Comparison of ENCODE assay signal across 8 cellular contexts in genomic region chr17:75785770-75786538, GRCh38. TPM values are rescaled to one million over a fixed set of nuclear protein-coding genes. Genes with fewer than 3 reads are reported as not detected.
A peak's percentile ranks its signal among the peaks of the same experiment; 100 is the strongest.
DNase-seq lines count a peak whose midpoint lies in the region; ATAC-seq and TF ChIP-seq lines count a peak whose summit lies in the region.

No MANE protein-coding gene starts in this region.

- H2AFZ ChIP-seq in PC-3 (ENCODE audit: low read length) (no peak overlapping the region), neural cell (ENCODE audit: low read depth, low read length) (peak overlapping the region; percentile 67)

- H3K9me3 ChIP-seq in PC-3 (ENCODE audit: low read length): no peaks in the 10 kb centered on the region
- H3K9me3 ChIP-seq in duodenal mucosa (ENCODE audit: control insufficient read depth in 1 of 2, low read length in 2 of 2): no peaks in the 10 kb centered on the region
- no peaks in the 10 kb centered on the region for H3K9me3 ChIP-seq in neural cell (ENCODE audit: low read length)

- DNase-seq in NCI-H1105 treated with DMSO at 0.1 percent for 48 hours (lab: John Stamatoyannopoulos, UW) (peak; percentile 18), NCI-H1105 (lab: John Stamatoyannopoulos, UW) (no peak), PC-3 (peak; percentile 61), iPS-NIHi7 (ENCODE audit: extremely low spot score) (no peak)

- H3K27ac ChIP-seq in PC-3 (ENCODE audit: low read length) (peak overlapping the region; percentile 93), duodenal mucosa (ENCODE audit: low read depth, low read length) (peak overlapping the region; percentile 99), neural cell (ENCODE audit: low read length) (peak overlapping the region; percentile 98)

- TF ChIP-seq CTCF in PC-3 (conservative IDR thresholded peaks at IDR 0.05; ENCODE audit: low read depth, low read length) (no peak), neural cell (IDR thresholded peaks at IDR 0.05; ENCODE audit: poor library complexity, severe bottlenecking) (no peak)

- H3K4me3 ChIP-seq in PC-3 (ENCODE audit: low read length) (peak overlapping the region; percentile 68), duodenal mucosa (ENCODE audit: low read depth in 1 of 2, low read length in 2 of 2) (peak overlapping the region; percentile 74), neural cell (ENCODE audit: low read length) (peak overlapping the region; percentile 68)

- H3K4me1 ChIP-seq in PC-3 (ENCODE audit: insufficient read depth, low read length): peaks cover 40% of the 10 kb centered on the region
- peaks cover 26 to 35% of the 10 kb centered on the region in 2 donors for H3K4me1 ChIP-seq in duodenal mucosa (ENCODE audit: control insufficient read depth in 1 of 2, insufficient read depth in 2 of 2, low read length in 2 of 2)

- intact Hi-C loops in PC-3 (cut with micrococcal nuclease): loop anchor here (2.0 kb wide), 3 partner anchors 29 to 93 kb away; partner anchors contain the start of genes TRIM47 and WBP2

- no peaks in the 10 kb centered on the region for H3K9me2 ChIP-seq in PC-3 (replicated peaks; ENCODE audit: low read length)
- H3K9me2 ChIP-seq in neural cell (ENCODE audit: insufficient read depth, low read length): no peaks in the 10 kb centered on the region

- ATAC-seq in PC-3 (peak; percentile 6; the same call in 1 of the 2 replicates), HG03175 (IDR thresholded peaks at IDR 0.05; ENCODE audit: unreplicated experiment) (no peak), GM21737 (IDR thresholded peaks at IDR 0.05; ENCODE audit: unreplicated experiment) (no peak)

- H3F3A ChIP-seq in PC-3 (ENCODE audit: low read length, unreplicated experiment): peaks cover 12% of the 10 kb centered on the region
- peaks cover 11% of the 10 kb centered on the region for H3F3A ChIP-seq in neural cell (ENCODE audit: insufficient read depth, low read length, poor library complexity, severe bottlenecking)

- no peak for TF ChIP-seq RAD21 in neural cell (conservative IDR thresholded peaks at IDR 0.05)

- no peaks in the 10 kb centered on the region for H3K27me3 ChIP-seq in PC-3 (ENCODE audit: low read length)
- no peaks in the 10 kb centered on the region for H3K27me3 ChIP-seq in duodenal mucosa (ENCODE audit: control insufficient read depth in 1 of 2, insufficient read depth in 2 of 2, low read length in 2 of 2)
- no peaks in the 10 kb centered on the region for H3K27me3 ChIP-seq in neural cell (ENCODE audit: insufficient read depth, low read depth, low read length)

- CTCF ChIA-PET in PC-3 (lab: Charles Lee): interaction anchor here (0.7 to 1.0 kb wide), 4 partner anchors 11 to 60 kb away, joined by 3 to 6 read pairs (median 3); no protein-coding TSS in a partner anchor

- TF ChIP-seq EP300 in neural cell (conservative IDR thresholded peaks at IDR 0.05; ENCODE audit: poor library complexity, severe bottlenecking): no peak

- H4K20me1 ChIP-seq in PC-3 (ENCODE audit: low read length) (no peaks in the 10 kb centered on the region), neural cell (ENCODE audit: insufficient read depth) (no peaks in the 10 kb centered on the region)

- POLR2A ChIA-PET in PC-3 (lab: Charles Lee; ENCODE audit: unreplicated experiment): interaction anchor here (0.5 kb wide), 1 partner anchor 97 kb away, joined by 3 read pairs; no protein-coding TSS in a partner anchor

- no peaks in the 10 kb centered on the region for H3K36me3 ChIP-seq in PC-3 (ENCODE audit: low read depth, low read length)
- no peaks in the 10 kb centered on the region for H3K36me3 ChIP-seq in duodenal mucosa (ENCODE audit: control insufficient read depth in 1 of 2, insufficient read depth in 2 of 2, low read length in 2 of 2)
- H3K36me3 ChIP-seq in neural cell (ENCODE audit: insufficient read depth, low read length): no peaks in the 10 kb centered on the region

- BruUV-seq in PC-3 (replicated peaks; lab: Mats Ljungman, UMichigan): no TSS peak

- H3K4me2 ChIP-seq in PC-3 (ENCODE audit: low read length): peak overlapping the region; percentile 86
- H3K4me2 ChIP-seq in neural cell (ENCODE audit: low read length): peak overlapping the region; percentile 78

- H3K9ac ChIP-seq in PC-3 (ENCODE audit: low read length): peak overlapping the region; percentile 93
- peak overlapping the region; percentile 88 to 98 for H3K9ac ChIP-seq in duodenal mucosa (ENCODE audit: low read depth in 1 of 2, low read length in 2 of 2)
- H3K9ac ChIP-seq in neural cell (ENCODE audit: low read length): peak overlapping the region; percentile 93

- peaks cover 51% of the 10 kb centered on the region for H3K79me2 ChIP-seq in PC-3 (ENCODE audit: low read length)
- H3K79me2 ChIP-seq in neural cell (replicated peaks; ENCODE audit: insufficient read depth, low read length): peaks cover 42% of the 10 kb centered on the region

TF ChIP-seq in neural cell, 6 proteins besides CTCF, POLR2A, EP300 and RAD21:
- TF ChIP-seq EZH2 (IDR thresholded peaks at IDR 0.05; ENCODE audit: borderline replicate concordance, insufficient read depth, low read length, poor library complexity, severe bottlenecking): no peak
- TF ChIP-seq TAF1 (IDR thresholded peaks at IDR 0.05; ENCODE audit: low read depth): no peak
- no peak for TF ChIP-seq REST (IDR thresholded peaks at IDR 0.05; ENCODE audit: borderline replicate concordance)
- TF ChIP-seq POLR2AphosphoS5 (IDR thresholded peaks at IDR 0.05): no peak
- no peak for TF ChIP-seq SMC3 (conservative IDR thresholded peaks at IDR 0.05; ENCODE audit: poor library complexity)
- no peak for TF ChIP-seq MXI1 (conservative IDR thresholded peaks at IDR 0.05; ENCODE audit: poor library complexity, severe bottlenecking)

RNA-seq across cellular contexts. Expression of gene UNK, which starts 1.3 kb away (rescaled TPM):
- 21.8 and 22.9 TPM in 2 replicates for total RNA-seq in PC-3 (2014; rRNA removed)
- polyA plus RNA-seq in neural cell: 28.1 and 29.9 TPM in 2 replicates
- 34.3 and 41.7 TPM in 2 replicates for polyA minus RNA-seq in neural cell

RNA-seq across cellular contexts. Expression of gene GALK1, which starts 21.0 kb away (rescaled TPM):
- 64.9 and 75.0 TPM in 2 replicates for total RNA-seq in PC-3 (2014; rRNA removed)
- polyA plus RNA-seq in neural cell: 4.8 TPM in 2 replicates
- polyA minus RNA-seq in neural cell: 2.7 and 3.2 TPM in 2 replicates

RNA-seq across cellular contexts. Expression of gene UNC13D, which starts 58.2 kb away (rescaled TPM):
- total RNA-seq in PC-3 (2014; rRNA removed): 43.9 and 53.8 TPM in 2 replicates
- 1.2 and 6.9 TPM in 2 replicates for polyA plus RNA-seq in neural cell
- polyA minus RNA-seq in neural cell: 0.73 and 1.3 TPM in 2 replicates

Comparison
In these comparisons a context has a peak if more than half of its experiments do, and no peak if none do; other contexts are left out.
1. DNase-seq: peak in NCI-H1105 treated with DMSO at 0.1 percent for 48 hours (single experiment) and PC-3 (single experiment); none in NCI-H1105 (single experiment) and iPS-NIHi7 (single experiment).
2. Peak in every context shown above with its lines, with median percentiles within 50 percentile points of each other: H3K27ac ChIP-seq, H3K4me3 ChIP-seq and H3K9ac ChIP-seq.